8 cellular contexts compared by ENCODE assay signal in genomic region chr17:81703747-81704654, GRCh38. TPM values are rescaled to one million over a fixed set of nuclear protein-coding genes. Genes with fewer than 3 reads are reported as not detected.
DNase-seq lines count a peak whose midpoint lies in the region; ATAC-seq and TF ChIP-seq lines count a peak whose summit lies in the region.

No MANE protein-coding gene starts in this region.

- H3K4me3 ChIP-seq in skeletal muscle tissue (ENCODE audit: low read length in 3 of 3), result peak overlapping the region; percentile 94 to 98 (median 96)

- H3K9me3 Mint-ChIP-seq in T-helper 2 cell treated with Interferon-gamma antibody and Interleukin-4, amounts not matched to agents 5 μg/mL and 100 μg/mL, for 36 hours, result no peaks in the 10 kb centered on the region

- H3K36me3 ChIP-seq in skeletal muscle tissue (ENCODE audit: control insufficient read depth in 3 of 3, insufficient read depth in 3 of 3, low read length in 3 of 3), result peaks cover 43 to 51% (median 44%) of the 10 kb centered on the region in 3 donors

- H3K4me1 ChIP-seq in foreskin keratinocyte, result no peaks in the 10 kb centered on the region
- H3K4me1 ChIP-seq in skeletal muscle tissue (ENCODE audit: control insufficient read depth in 3 of 3, insufficient read depth in 3 of 3, low read length in 3 of 3), result peaks cover 30 to 36% (median 31%) of the 10 kb centered on the region in 3 donors

- H3K27me3 Mint-ChIP-seq in T-helper 2 cell treated with Interferon-gamma antibody and Interleukin-4, amounts not matched to agents 5 μg/mL and 100 μg/mL, for 36 hours (ENCODE audit: low read depth), result no peaks in the 10 kb centered on the region

- H3K27me3 ChIP-seq in foreskin keratinocyte, result no peaks in the 10 kb centered on the region
- no peaks in the 10 kb centered on the region for H3K27me3 ChIP-seq in skeletal muscle tissue (ENCODE audit: control insufficient read depth in 3 of 3, insufficient read depth in 3 of 3, low read length in 3 of 3)

- peaks cover 11% of the 10 kb centered on the region for H3K4me1 Mint-ChIP-seq in T-helper 2 cell treated with Interferon-gamma antibody and Interleukin-4, amounts not matched to agents 5 μg/mL and 100 μg/mL, for 36 hours (ENCODE audit: low read depth)

- peak overlapping the region; percentile 97 to 100 (median 98) for H3K9ac ChIP-seq in skeletal muscle tissue (ENCODE audit: low read depth in 1 of 3, low read length in 3 of 3)

- peaks cover 39% of the 10 kb centered on the region for H3K36me3 Mint-ChIP-seq in T-helper 2 cell treated with Interferon-gamma antibody and Interleukin-4, amounts not matched to agents 5 μg/mL and 100 μg/mL, for 36 hours (ENCODE audit: low read depth)

- ATAC-seq in activated CD4-positive, CD25-positive, alpha-beta regulatory T cell treated with anti-CD3 and anti-CD28 coated beads, Interleukin-2, amount 50 U/mL, for 24 hours, result peak; percentile 2 to 7
- ATAC-seq in foreskin keratinocyte (no peak), HG03520 (IDR thresholded peaks at IDR 0.05; ENCODE audit: unreplicated experiment) (no peak), GM18868 (IDR thresholded peaks at IDR 0.05; ENCODE audit: unreplicated experiment) (no peak)

- DNase-seq in activated CD4-positive, CD25-positive, alpha-beta regulatory T cell (lab: John Stamatoyannopoulos, UW), result no peak
- DNase-seq in T-helper 2 cell treated with Interferon-gamma antibody and Interleukin-4, amounts not matched to agents 5 μg/mL and 100 μg/mL, for 36 hours (ENCODE audit: low spot score), result no peak
- DNase-seq in foreskin keratinocyte (no peak), AG08396 (ENCODE audit: low spot score) (no peak)

- H3K9me3 ChIP-seq in skeletal muscle tissue (ENCODE audit: control insufficient read depth in 3 of 3, low read length in 3 of 3), result no peaks in the 10 kb centered on the region

- TF ChIP-seq CTCF in foreskin keratinocyte (conservative IDR thresholded peaks at IDR 0.05), result no peak

- H3K27ac Mint-ChIP-seq in T-helper 2 cell treated with Interferon-gamma antibody and Interleukin-4, amounts not matched to agents 5 μg/mL and 100 μg/mL, for 36 hours, result peak overlapping the region; percentile 77

- H3K27ac ChIP-seq in foreskin keratinocyte (peak overlapping the region; percentile 77), skeletal muscle tissue (ENCODE audit: low read depth, low read length) (peak overlapping the region; percentile 96)

- peak overlapping the region; percentile 83 for H3K4me3 Mint-ChIP-seq in T-helper 2 cell treated with Interferon-gamma antibody and Interleukin-4, amounts not matched to agents 5 μg/mL and 100 μg/mL, for 36 hours

RNA-seq across cellular contexts. Expression of gene MRPL12, which starts 0.8 kb away (rescaled TPM):
- total RNA-seq in foreskin keratinocyte, result 56.7 and 88.0 TPM in 2 replicates
- polyA plus RNA-seq in foreskin keratinocyte, result 251 and 263 TPM in 2 replicates
- 4.7 TPM for total RNA-seq in skeletal muscle tissue

RNA-seq across cellular contexts. Expression of gene SLC25A10, which starts 8.1 kb away (rescaled TPM):
- total RNA-seq in foreskin keratinocyte (27.8 and 34.2 TPM in 2 replicates), skeletal muscle tissue (6.8 TPM)
- 32.0 and 39.2 TPM in 2 replicates for polyA plus RNA-seq in foreskin keratinocyte

RNA-seq across cellular contexts. Expression of gene HGS, which starts 20.2 kb away (rescaled TPM):
- total RNA-seq in foreskin keratinocyte (123 and 136 TPM in 2 replicates), skeletal muscle tissue (27.7 TPM)
- polyA plus RNA-seq in foreskin keratinocyte, result 138 and 155 TPM in 2 replicates

RNA-seq across cellular contexts. Expression of gene ARL16, which starts 20.4 kb away (rescaled TPM):
- total RNA-seq in foreskin keratinocyte (22.7 and 23.5 TPM in 2 replicates), skeletal muscle tissue (25.1 TPM)
- 33.4 and 35.9 TPM in 2 replicates for polyA plus RNA-seq in foreskin keratinocyte

RNA-seq across cellular contexts. Expression of gene CCDC137, which starts 37.5 kb away (rescaled TPM):
- total RNA-seq in foreskin keratinocyte (33.9 and 40.1 TPM in 2 replicates), skeletal muscle tissue (5.7 TPM)
- polyA plus RNA-seq in foreskin keratinocyte, result 40.7 and 46.1 TPM in 2 replicates

Comparison
In these comparisons a context has a peak if more than half of its experiments do, and no peak if none do; other contexts are left out.
1. ATAC-seq: peak in activated CD4-positive, CD25-positive, alpha-beta regulatory T cell treated with anti-CD3 and anti-CD28 coated beads, Interleukin-2, amount 50 U/mL, for 24 hours (2 of 2); none in foreskin keratinocyte (single experiment), HG03520 (single experiment) and GM18868 (single experiment).
2. RNA of gene MRPL12, which starts 0.8 kb away (total RNA-seq): 56.7 to 88.0 TPM in foreskin keratinocyte; 4.7 TPM in skeletal muscle tissue (single experiment); every median in the first group is over 10 times any median in the second.